Comparison of ENCODE assay signal across 1 cellular context in genomic region chr3:141379250-141379872, GRCh38.
TF ChIP-seq lines count a peak whose summit lies in the region.

No MANE protein-coding gene starts in this region.

TF ChIP-seq in GM12878, 131 proteins besides CTCF, POLR2A, EP300 and RAD21 (continued from another document and continues in another):
- TF ChIP-seq, protein P1, sequence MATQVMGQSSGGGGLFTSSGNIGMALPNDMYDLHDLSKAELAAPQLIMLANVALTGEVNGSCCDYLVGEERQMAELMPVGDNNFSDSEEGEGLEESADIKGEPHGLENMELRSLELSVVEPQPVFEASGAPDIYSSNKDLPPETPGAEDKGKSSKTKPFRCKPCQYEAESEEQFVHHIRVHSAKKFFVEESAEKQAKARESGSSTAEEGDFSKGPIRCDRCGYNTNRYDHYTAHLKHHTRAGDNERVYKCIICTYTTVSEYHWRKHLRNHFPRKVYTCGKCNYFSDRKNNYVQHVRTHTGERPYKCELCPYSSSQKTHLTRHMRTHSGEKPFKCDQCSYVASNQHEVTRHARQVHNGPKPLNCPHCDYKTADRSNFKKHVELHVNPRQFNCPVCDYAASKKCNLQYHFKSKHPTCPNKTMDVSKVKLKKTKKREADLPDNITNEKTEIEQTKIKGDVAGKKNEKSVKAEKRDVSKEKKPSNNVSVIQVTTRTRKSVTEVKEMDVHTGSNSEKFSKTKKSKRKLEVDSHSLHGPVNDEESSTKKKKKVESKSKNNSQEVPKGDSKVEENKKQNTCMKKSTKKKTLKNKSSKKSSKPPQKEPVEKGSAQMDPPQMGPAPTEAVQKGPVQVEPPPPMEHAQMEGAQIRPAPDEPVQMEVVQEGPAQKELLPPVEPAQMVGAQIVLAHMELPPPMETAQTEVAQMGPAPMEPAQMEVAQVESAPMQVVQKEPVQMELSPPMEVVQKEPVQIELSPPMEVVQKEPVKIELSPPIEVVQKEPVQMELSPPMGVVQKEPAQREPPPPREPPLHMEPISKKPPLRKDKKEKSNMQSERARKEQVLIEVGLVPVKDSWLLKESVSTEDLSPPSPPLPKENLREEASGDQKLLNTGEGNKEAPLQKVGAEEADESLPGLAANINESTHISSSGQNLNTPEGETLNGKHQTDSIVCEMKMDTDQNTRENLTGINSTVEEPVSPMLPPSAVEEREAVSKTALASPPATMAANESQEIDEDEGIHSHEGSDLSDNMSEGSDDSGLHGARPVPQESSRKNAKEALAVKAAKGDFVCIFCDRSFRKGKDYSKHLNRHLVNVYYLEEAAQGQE (IDR thresholded peaks at IDR 0.05; ENCODE audit: low read depth, low read length), result no peak
- TF ChIP-seq YBX1 (IDR thresholded peaks at IDR 0.05) (no peak), BRCA1 (IDR thresholded peaks at IDR 0.05; ENCODE audit: low read depth, low read length) (no peak), EED (IDR thresholded peaks at IDR 0.05; ENCODE audit: low read depth) (peak; percentile 80), YY1 (IDR thresholded peaks at IDR 0.05; ENCODE audit: low read depth, low read length) (peak; percentile 90), RELA (IDR thresholded peaks at IDR 0.05; ENCODE audit: borderline replicate concordance, partially characterized antibody) (no peak), ZBTB4 (CRISPR knock-in tag; IDR thresholded peaks at IDR 0.05) (0 out of 2 replicates have a peak, but pooled peaks have one; percentile 62), POLR2AphosphoS5 (IDR thresholded peaks at IDR 0.05; ENCODE audit: low read length) (peak; percentile 57; the same call in 1 of the 2 replicates), NR2C1 (IDR thresholded peaks at IDR 0.05) (no peak), TCF7 (IDR thresholded peaks at IDR 0.05; ENCODE audit: borderline replicate concordance) (no peak), NFIC (IDR thresholded peaks at IDR 0.05; ENCODE audit: low read depth, low read length) (peak; percentile 97), ESRRA (IDR thresholded peaks at IDR 0.05; ENCODE audit: low read length) (no peak), SIX5 (IDR thresholded peaks at IDR 0.05; ENCODE audit: low read depth, low read length, severe bottlenecking) (no peak), ZNF274 (IDR thresholded peaks at IDR 0.05; ENCODE audit: insufficient read depth, insufficient read length) (no peak), HCFC1 (IDR thresholded peaks at IDR 0.05; ENCODE audit: low read length) (no peak), PAX8 (IDR thresholded peaks at IDR 0.05) (no peak), CHD4 (IDR thresholded peaks at IDR 0.05) (no peak), ZBTB40 (IDR thresholded peaks at IDR 0.05; ENCODE audit: borderline replicate concordance) (peak; percentile 3; the same call in 1 of the 2 replicates), MTA2 (IDR thresholded peaks at IDR 0.05; ENCODE audit: low read depth) (peak; percentile 92), SUPT20H (IDR thresholded peaks at IDR 0.05; ENCODE audit: borderline replicate concordance, control insufficient read depth, low read depth, low read length) (no peak), POLR2AphosphoS2 (IDR thresholded peaks at IDR 0.05; ENCODE audit: low read depth, low read length) (no peak), ASH2L (IDR thresholded peaks at IDR 0.05; ENCODE audit: borderline replicate concordance, low read depth) (peak; percentile 94; the same call in 1 of the 2 replicates), POU2F2 (IDR thresholded peaks at IDR 0.05; ENCODE audit: borderline replicate concordance, low read depth, low read length) (no peak), STAT3 (IDR thresholded peaks at IDR 0.05; ENCODE audit: low read depth, low read length) (no peak), CHD2 (IDR thresholded peaks at IDR 0.05; ENCODE audit: borderline replicate concordance, low read depth, low read length) (no peak; the same call in 1 of the 2 replicates), HDAC2 (IDR thresholded peaks at IDR 0.05) (0 out of 2 replicates have a peak, but pooled peaks have one; percentile 45), PAX5 (IDR thresholded peaks at IDR 0.05; ENCODE audit: borderline replicate concordance, low read depth, low read length) (no peak; the same call in 1 of the 2 replicates), ZNF24 (IDR thresholded peaks at IDR 0.05) (peak; percentile 62; the same call in 1 of the 2 replicates), KAT2A (conservative IDR thresholded peaks at IDR 0.05; ENCODE audit: control insufficient read depth, low read depth, low read length) (no peak), IRF3 (IDR thresholded peaks at IDR 0.05) (no peak), ATF7 (IDR thresholded peaks at IDR 0.05; ENCODE audit: low read depth) (peak; percentile 89), RELB (IDR thresholded peaks at IDR 0.05; ENCODE audit: low read depth) (peak; percentile 73; the same call in 1 of the 2 replicates)
- TF ChIP-seq, protein P2, sequence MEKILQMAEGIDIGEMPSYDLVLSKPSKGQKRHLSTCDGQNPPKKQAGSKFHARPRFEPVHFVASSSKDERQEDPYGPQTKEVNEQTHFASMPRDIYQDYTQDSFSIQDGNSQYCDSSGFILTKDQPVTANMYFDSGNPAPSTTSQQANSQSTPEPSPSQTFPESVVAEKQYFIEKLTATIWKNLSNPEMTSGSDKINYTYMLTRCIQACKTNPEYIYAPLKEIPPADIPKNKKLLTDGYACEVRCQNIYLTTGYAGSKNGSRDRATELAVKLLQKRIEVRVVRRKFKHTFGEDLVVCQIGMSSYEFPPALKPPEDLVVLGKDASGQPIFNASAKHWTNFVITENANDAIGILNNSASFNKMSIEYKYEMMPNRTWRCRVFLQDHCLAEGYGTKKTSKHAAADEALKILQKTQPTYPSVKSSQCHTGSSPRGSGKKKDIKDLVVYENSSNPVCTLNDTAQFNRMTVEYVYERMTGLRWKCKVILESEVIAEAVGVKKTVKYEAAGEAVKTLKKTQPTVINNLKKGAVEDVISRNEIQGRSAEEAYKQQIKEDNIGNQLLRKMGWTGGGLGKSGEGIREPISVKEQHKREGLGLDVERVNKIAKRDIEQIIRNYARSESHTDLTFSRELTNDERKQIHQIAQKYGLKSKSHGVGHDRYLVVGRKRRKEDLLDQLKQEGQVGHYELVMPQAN (conservative IDR thresholded peaks at IDR 0.05), result no peak
- TF ChIP-seq, protein P3, sequence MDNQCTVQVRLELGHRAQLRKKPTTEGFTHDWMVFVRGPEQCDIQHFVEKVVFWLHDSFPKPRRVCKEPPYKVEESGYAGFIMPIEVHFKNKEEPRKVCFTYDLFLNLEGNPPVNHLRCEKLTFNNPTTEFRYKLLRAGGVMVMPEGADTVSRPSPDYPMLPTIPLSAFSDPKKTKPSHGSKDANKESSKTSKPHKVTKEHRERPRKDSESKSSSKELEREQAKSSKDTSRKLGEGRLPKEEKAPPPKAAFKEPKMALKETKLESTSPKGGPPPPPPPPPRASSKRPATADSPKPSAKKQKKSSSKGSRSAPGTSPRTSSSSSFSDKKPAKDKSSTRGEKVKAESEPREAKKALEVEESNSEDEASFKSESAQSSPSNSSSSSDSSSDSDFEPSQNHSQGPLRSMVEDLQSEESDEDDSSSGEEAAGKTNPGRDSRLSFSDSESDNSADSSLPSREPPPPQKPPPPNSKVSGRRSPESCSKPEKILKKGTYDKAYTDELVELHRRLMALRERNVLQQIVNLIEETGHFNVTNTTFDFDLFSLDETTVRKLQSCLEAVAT (IDR thresholded peaks at IDR 0.05), result peak; percentile 85
- TF ChIP-seq, protein P4, sequence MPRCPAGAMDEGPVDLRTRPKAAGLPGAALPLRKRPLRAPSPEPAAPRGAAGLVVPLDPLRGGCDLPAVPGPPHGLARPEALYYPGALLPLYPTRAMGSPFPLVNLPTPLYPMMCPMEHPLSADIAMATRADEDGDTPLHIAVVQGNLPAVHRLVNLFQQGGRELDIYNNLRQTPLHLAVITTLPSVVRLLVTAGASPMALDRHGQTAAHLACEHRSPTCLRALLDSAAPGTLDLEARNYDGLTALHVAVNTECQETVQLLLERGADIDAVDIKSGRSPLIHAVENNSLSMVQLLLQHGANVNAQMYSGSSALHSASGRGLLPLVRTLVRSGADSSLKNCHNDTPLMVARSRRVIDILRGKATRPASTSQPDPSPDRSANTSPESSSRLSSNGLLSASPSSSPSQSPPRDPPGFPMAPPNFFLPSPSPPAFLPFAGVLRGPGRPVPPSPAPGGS (IDR thresholded peaks at IDR 0.05; ENCODE audit: borderline replicate concordance, insufficient read depth, low read depth, low read length, poor library complexity, severe bottlenecking), result peak; percentile 72
- TF ChIP-seq, protein P5, sequence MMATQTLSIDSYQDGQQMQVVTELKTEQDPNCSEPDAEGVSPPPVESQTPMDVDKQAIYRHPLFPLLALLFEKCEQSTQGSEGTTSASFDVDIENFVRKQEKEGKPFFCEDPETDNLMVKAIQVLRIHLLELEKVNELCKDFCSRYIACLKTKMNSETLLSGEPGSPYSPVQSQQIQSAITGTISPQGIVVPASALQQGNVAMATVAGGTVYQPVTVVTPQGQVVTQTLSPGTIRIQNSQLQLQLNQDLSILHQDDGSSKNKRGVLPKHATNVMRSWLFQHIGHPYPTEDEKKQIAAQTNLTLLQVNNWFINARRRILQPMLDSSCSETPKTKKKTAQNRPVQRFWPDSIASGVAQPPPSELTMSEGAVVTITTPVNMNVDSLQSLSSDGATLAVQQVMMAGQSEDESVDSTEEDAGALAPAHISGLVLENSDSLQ (IDR thresholded peaks at IDR 0.05), result peak; percentile 81
- TF ChIP-seq, protein P6, sequence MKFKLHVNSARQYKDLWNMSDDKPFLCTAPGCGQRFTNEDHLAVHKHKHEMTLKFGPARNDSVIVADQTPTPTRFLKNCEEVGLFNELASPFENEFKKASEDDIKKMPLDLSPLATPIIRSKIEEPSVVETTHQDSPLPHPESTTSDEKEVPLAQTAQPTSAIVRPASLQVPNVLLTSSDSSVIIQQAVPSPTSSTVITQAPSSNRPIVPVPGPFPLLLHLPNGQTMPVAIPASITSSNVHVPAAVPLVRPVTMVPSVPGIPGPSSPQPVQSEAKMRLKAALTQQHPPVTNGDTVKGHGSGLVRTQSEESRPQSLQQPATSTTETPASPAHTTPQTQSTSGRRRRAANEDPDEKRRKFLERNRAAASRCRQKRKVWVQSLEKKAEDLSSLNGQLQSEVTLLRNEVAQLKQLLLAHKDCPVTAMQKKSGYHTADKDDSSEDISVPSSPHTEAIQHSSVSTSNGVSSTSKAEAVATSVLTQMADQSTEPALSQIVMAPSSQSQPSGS (IDR thresholded peaks at IDR 0.05; ENCODE audit: low read length), result peak; percentile 98
